In genomic region chr17:60599220-60599619, GRCh38 we compare ENCODE assay signal across 8 cellular contexts. TPM values are rescaled to one million over a fixed set of nuclear protein-coding genes. Genes with fewer than 3 reads are reported as not detected.
DNase-seq lines count a peak whose midpoint lies in the region; ATAC-seq and TF ChIP-seq lines count a peak whose summit lies in the region.

No MANE protein-coding gene starts in this region.

- H3K4me3 Mint-ChIP-seq in activated naive CD8-positive, alpha-beta T cell treated with anti-CD3 and anti-CD28 coated beads, Interleukin-2, amount 10 ng/mL, durations not matched to agents 7 days and 5 days = peak overlapping the region; percentile 94

- peaks cover 30% of the 10 kb centered on the region for H3K4me1 Mint-ChIP-seq in activated naive CD8-positive, alpha-beta T cell treated with anti-CD3 and anti-CD28 coated beads, Interleukin-2, amount 10 ng/mL, durations not matched to agents 7 days and 5 days

- H3K27me3 Mint-ChIP-seq in activated naive CD8-positive, alpha-beta T cell treated with anti-CD3 and anti-CD28 coated beads, Interleukin-2, amount 10 ng/mL, durations not matched to agents 7 days and 5 days = no peaks in the 10 kb centered on the region

- H3K27ac ChIP-seq in C4-2B (peak overlapping the region; percentile 92), HCT116 (ENCODE audit: low read depth, low read length) (peak overlapping the region; percentile 82), testis (peak overlapping the region; percentile 97 to 99)

- H3K79me2 ChIP-seq in HCT116 (ENCODE audit: insufficient read depth, low read length) = peaks cover 39% of the 10 kb centered on the region

- intact Hi-C loops in HCT116 (cut with micrococcal nuclease) = no loop called here
- intact Hi-C loops in testis (cut with DNase I; ENCODE audit: low total_unique reads) = no loop called here

- no peak for TF ChIP-seq CTCF in C4-2B (conservative IDR thresholded peaks at IDR 0.05)
- no peak for TF ChIP-seq CTCF in HCT116 (IDR thresholded peaks at IDR 0.05 in 2 of 3, conservative IDR thresholded peaks at IDR 0.05 in 1 of 3; ENCODE audit: borderline replicate concordance in 1 of 3, insufficient read depth in 1 of 3, low read depth in 2 of 3, low read length in 2 of 3)
- no peak for TF ChIP-seq CTCF in kidney epithelial cell (IDR thresholded peaks at IDR 0.05; ENCODE audit: insufficient read depth, low read length, poor library complexity, severe bottlenecking)
- no peak for TF ChIP-seq CTCF in testis (IDR thresholded peaks at IDR 0.05)

- ATAC-seq in HCT116 (0 out of 2 replicates have a peak, but pooled peaks have one; percentile 0), GM21526 (IDR thresholded peaks at IDR 0.05; ENCODE audit: low FRiP score, unreplicated experiment) (no peak), GM21723 (IDR thresholded peaks at IDR 0.05; ENCODE audit: unreplicated experiment) (no peak)
- peak; percentile 10 for ATAC-seq in activated naive CD8-positive, alpha-beta T cell treated with anti-CD3 and anti-CD28 coated beads, Interleukin-2, amount 10 ng/mL, durations not matched to agents 7 days and 5 days (ENCODE audit: low read depth)

- POLR2A ChIA-PET in HCT116 (lab: Charles Lee) (interaction anchor here (0.8 to 1.4 kb wide), 10 partner anchors 8 to 207 kb away, joined by 3 to 19 read pairs (median 3); partner anchors contain the start of gene USP32), HEK293T (lab: Yijun Ruan, JAX) (interaction anchor here (0.6 to 2.8 kb wide), 40 partner anchors 8 to 577 kb away, joined by 3 to 38 read pairs (median 4); partner anchors contain the start of genes APPBP2, BCAS3 and HEATR6)
- POLR2A ChIA-PET in activated naive CD8-positive, alpha-beta T cell treated with anti-CD3 and anti-CD28 coated beads, Interleukin-2, amount 10 ng/mL, durations not matched to agents 7 days and 5 days (lab: Charles Lee) = interaction anchor here (0.7 to 2.7 kb wide), 11 partner anchors 8 to 1000 kb away, joined by 3 to 21 read pairs (median 3); partner anchors contain the start of genes APPBP2, BCAS3 and USP32

- WGBS in testis, 2 donors = 0 to 1% methylated on average over 17 of the region's 17 CpGs

- H3K36me3 ChIP-seq in HCT116 (ENCODE audit: control insufficient read depth in 1 of 2, insufficient read depth in 2 of 2, low read length in 2 of 2) (no peaks in the 10 kb centered on the region), kidney epithelial cell (ENCODE audit: control insufficient read depth, insufficient read depth, low read length) (no peaks in the 10 kb centered on the region), testis (ENCODE audit: low read depth, missing control alignments) (no peaks in the 10 kb centered on the region)

- H3K9me3 Mint-ChIP-seq in activated naive CD8-positive, alpha-beta T cell treated with anti-CD3 and anti-CD28 coated beads, Interleukin-2, amount 10 ng/mL, durations not matched to agents 7 days and 5 days = no peaks in the 10 kb centered on the region

- DNase-seq in HCT116 (ENCODE audit: low read depth, low spot score) = peak; percentile 6
- DNase-seq in activated naive CD8-positive, alpha-beta T cell treated with anti-CD3 and anti-CD28 coated beads, Interleukin-2, amount 10 ng/mL, durations not matched to agents 7 days and 5 days = no peak
- no peak for DNase-seq in kidney epithelial cell (ENCODE audit: low read depth)
- no peak for DNase-seq in testis
- DNase-seq in HEK293T (ENCODE audit: extremely low spot score) = no peak

- H3K4me1 ChIP-seq in HCT116 (ENCODE audit: control insufficient read depth in 1 of 2, insufficient read depth in 2 of 2, low read length in 2 of 2) = peaks cover 15 to 42% of the 10 kb centered on the region in 2 experiments
- peaks cover under 1% of the 10 kb centered on the region for H3K4me1 ChIP-seq in testis

- TF ChIP-seq RAD21 in HCT116 (IDR thresholded peaks at IDR 0.05; ENCODE audit: low read depth) = no peak

- CTCF ChIA-PET in HCT116 (lab: Charles Lee) = interaction anchor here (1.0 to 2.6 kb wide), 5 partner anchors 8 to 471 kb away, joined by 3 to 12 read pairs (median 11); no protein-coding TSS in a partner anchor
- CTCF ChIA-PET in HEK293T (lab: Yijun Ruan, JAX) = interaction anchor here (0.8 to 1.4 kb wide), 2 partner anchors 29 to 42 kb away, joined by 3 to 5 read pairs; no protein-coding TSS in a partner anchor

- H2AFZ ChIP-seq in HCT116 (ENCODE audit: low read depth, low read length, poor library complexity, severe bottlenecking) = peak overlapping the region; percentile 70

- peak overlapping the region; percentile 86 for H3K4me2 ChIP-seq in HCT116 (ENCODE audit: low read length)

- TSS peak; percentile 96 for BruUV-seq in HCT116 (replicated peaks; lab: Mats Ljungman, UMichigan)

- RAD21 ChIA-PET in HCT116 (lab: Charles Lee; ENCODE audit: low non-redundant PET in 1 of 2, low total read pairs in 2 of 2, uncharacterized antibody in 2 of 2, unreplicated experiment in 2 of 2) = interaction anchor here in 1 of 2 experiments (0.7 kb wide), 1 partner anchor 21 kb away, joined by 5 read pairs; no protein-coding TSS in a partner anchor

- H3K9me3 ChIP-seq in HCT116 (ENCODE audit: control insufficient read depth in 1 of 2, insufficient read depth in 1 of 2, low read depth in 1 of 2, low read length in 2 of 2) = no peaks in the 10 kb centered on the region
- no peaks in the 10 kb centered on the region for H3K9me3 ChIP-seq in testis

- H3K9ac ChIP-seq in HCT116 (ENCODE audit: low read length) = peak overlapping the region; percentile 85

- H3K4me3 ChIP-seq in HCT116 (replicated peaks in 1 of 2; ENCODE audit: low read depth in 1 of 2, low read length in 2 of 2) (peak overlapping the region; percentile 79 to 82), kidney epithelial cell (ENCODE audit: low read depth, low read length) (peak overlapping the region; percentile 66), testis (peak overlapping the region; percentile 81 to 94)

- H4K20me1 ChIP-seq in HCT116 (ENCODE audit: insufficient read depth) = peaks cover 14% of the 10 kb centered on the region; the same call in 1 of the 2 replicates

- H3K36me3 Mint-ChIP-seq in activated naive CD8-positive, alpha-beta T cell treated with anti-CD3 and anti-CD28 coated beads, Interleukin-2, amount 10 ng/mL, durations not matched to agents 7 days and 5 days = peaks cover 7% of the 10 kb centered on the region

- TF ChIP-seq POLR2A in HCT116 (IDR thresholded peaks at IDR 0.05; ENCODE audit: borderline replicate concordance, extremely low read depth, insufficient read depth, insufficient read length) = no peak
- no peak for TF ChIP-seq POLR2A in testis (IDR thresholded peaks at IDR 0.05)

- no peaks in the 10 kb centered on the region for H3K9me2 ChIP-seq in HCT116 (ENCODE audit: insufficient read depth)

- H3K27me3 ChIP-seq in HCT116 (ENCODE audit: insufficient read depth, low read length) (no peaks in the 10 kb centered on the region), kidney epithelial cell (ENCODE audit: control insufficient read depth, insufficient read depth, low read length) (no peaks in the 10 kb centered on the region), testis (no peaks in the 10 kb centered on the region)

- peak overlapping the region; percentile 96 for H3K27ac Mint-ChIP-seq in activated naive CD8-positive, alpha-beta T cell treated with anti-CD3 and anti-CD28 coated beads, Interleukin-2, amount 10 ng/mL, durations not matched to agents 7 days and 5 days

TF ChIP-seq in HCT116, 20 proteins besides CTCF, POLR2A, EP300 and RAD21 (continues in another document):
- TF ChIP-seq EGR1 (IDR thresholded peaks at IDR 0.05; ENCODE audit: low read depth) = no peak
- no peak for TF ChIP-seq JUND (IDR thresholded peaks at IDR 0.05)
- no peak for TF ChIP-seq YY1 (IDR thresholded peaks at IDR 0.05; ENCODE audit: extremely low read depth, insufficient replicate concordance, low read depth, low read length)
- TF ChIP-seq SIN3A (IDR thresholded peaks at IDR 0.05; ENCODE audit: low read depth) = no peak
- TF ChIP-seq POLR2AphosphoS5 (IDR thresholded peaks at IDR 0.05; ENCODE audit: low read depth, low read length) = no peak
- no peak for TF ChIP-seq EZH2phosphoT487 (IDR thresholded peaks at IDR 0.05; ENCODE audit: borderline replicate concordance)
- TF ChIP-seq CEBPB (IDR thresholded peaks at IDR 0.05; ENCODE audit: low read depth) = no peak
- TF ChIP-seq SRF (IDR thresholded peaks at IDR 0.05; ENCODE audit: low read depth) = no peak
- no peak for TF ChIP-seq ELF1 (IDR thresholded peaks at IDR 0.05; ENCODE audit: borderline replicate concordance, low read depth)
- TF ChIP-seq CBX3 (IDR thresholded peaks at IDR 0.05; ENCODE audit: low read depth) = no peak
- no peak for TF ChIP-seq FOSL1 (IDR thresholded peaks at IDR 0.05; ENCODE audit: low read depth)
- TF ChIP-seq ZNF274 (IDR thresholded peaks at IDR 0.05; ENCODE audit: low read depth, low read length) = no peak

TF ChIP-seq in HEK293T, 16 proteins besides CTCF, POLR2A, EP300 and RAD21:
- TF ChIP-seq TARDBP (IDR thresholded peaks at IDR 0.05) (no peak), SUZ12 (IDR thresholded peaks at IDR 0.05) (no peak), LEF1 (IDR thresholded peaks at IDR 0.05; ENCODE audit: borderline replicate concordance) (no peak)

RNA-seq across cellular contexts. Expression of gene PPM1D, which starts 0.8 kb away (rescaled TPM):
- total RNA-seq in HCT116 (2021; ENCODE audit: unreplicated experiment) (29.1 TPM), kidney epithelial cell (13.6 and 14.2 TPM in 2 replicates), testis (10 to 100 TPM; 31.5 to 34.9 TPM)
- 14.1 and 14.7 TPM in 2 replicates for polyA plus RNA-seq in HCT116 (2012)
- total RNA-seq in activated naive CD8-positive, alpha-beta T cell treated with anti-CD3 and anti-CD28 coated beads, Interleukin-2, amount 10 ng/mL, durations not matched to agents 7 days and 5 days = 10 to 100 TPM; 17.1 to 17.5 TPM
- 40.7 TPM for polyA plus RNA-seq in testis (ENCODE audit: insufficient read depth, low read depth, low replicate concordance)

Comparison
In these comparisons a context has a peak if more than half of its experiments do, and no peak if none do; other contexts are left out.
1. ATAC-seq: peak in HCT116 (single experiment) and activated naive CD8-positive, alpha-beta T cell treated with anti-CD3 and anti-CD28 coated beads, Interleukin-2, amount 10 ng/mL, durations not matched to agents 7 days and 5 days (single experiment); none in GM21526 (single experiment) and GM21723 (single experiment).
2. Peak in every context shown above with its lines, with median percentiles within 50 percentile points of each other: H3K27ac ChIP-seq and H3K4me3 ChIP-seq.